32 cellular contexts compared by ENCODE assay signal in genomic region chr7:156920076-156920475, GRCh38.
"Had no signal": no experiment of that assay in that cellular context is flagged by ENCODE, and none has a peak within 500 bp of the region (broad histone marks: within the 10 kb centered on the region; RNA-seq: fewer than 3 reads in every experiment).

No MANE protein-coding gene starts in this region.

- ATAC-seq: left colon had no signal

- H3K27ac ChIP-seq: ascending aorta, brain microvascular endothelial cell, neutrophil, parathyroid adenoma, right atrium auricular region, suprapubic skin, tibial artery, VCaP had no signal

- H3K4me3 ChIP-seq: ascending aorta, right atrium auricular region, smooth muscle cell, suprapubic skin, tibial artery had no signal

- H3K79me2 ChIP-seq: parathyroid adenoma had no signal

- H3K4me3 Mint-ChIP-seq: activated CD4-positive, alpha-beta memory T cell treated with anti-CD3 and anti-CD28 coated beads, Interleukin-2, amount 10 ng/mL, durations not matched to agents 7 days and 5 days; activated CD4-positive, alpha-beta T cell treated with anti-CD3 and anti-CD28 coated beads, Interleukin-2, amount 10 ng/mL, durations not matched to agents 24 days and 14 days; activated naive CD4-positive, alpha-beta T cell treated with anti-CD3 and anti-CD28 coated beads, Interleukin-2, amount 10 ng/mL, durations not matched to agents 7 days and 5 days; activated naive CD8-positive, alpha-beta T cell treated with anti-CD3 and anti-CD28 coated beads, Interleukin-2, amount 10 ng/mL, durations not matched to agents 7 days and 5 days; immature natural killer cell; mesothelial cell of epicardium; nephron progenitor cell had no signal

- H3K9me3 ChIP-seq: ascending aorta, neutrophil, right atrium auricular region, suprapubic skin, tibial artery had no signal

- H3K27me3 ChIP-seq: ascending aorta, brain microvascular endothelial cell, right atrium auricular region had no signal

- H3K4me1 ChIP-seq: ascending aorta, parathyroid adenoma, right atrium auricular region, suprapubic skin, tibial artery had no signal

- FAIRE-seq: endothelial cell of umbilical vein, kidney, TTC549, urothelium cell line had no signal

- H2AFZ ChIP-seq: parathyroid adenoma had no signal

- H3K27ac Mint-ChIP-seq: activated CD4-positive, alpha-beta memory T cell treated with anti-CD3 and anti-CD28 coated beads, Interleukin-2, amount 10 ng/mL, durations not matched to agents 7 days and 5 days; activated CD4-positive, alpha-beta T cell treated with anti-CD3 and anti-CD28 coated beads, Interleukin-2, amount 10 ng/mL, durations not matched to agents 24 days and 14 days; activated naive CD4-positive, alpha-beta T cell treated with anti-CD3 and anti-CD28 coated beads, Interleukin-2, amount 10 ng/mL, durations not matched to agents 7 days and 5 days; activated naive CD8-positive, alpha-beta T cell treated with anti-CD3 and anti-CD28 coated beads, Interleukin-2, amount 10 ng/mL, durations not matched to agents 7 days and 5 days; mesothelial cell of epicardium; naive B cell had no signal

- H3K4me2 ChIP-seq: smooth muscle cell had no signal

- H3K9me3 Mint-ChIP-seq: immature natural killer cell had no signal

- DNase-seq: activated CD4-positive, alpha-beta memory T cell treated with anti-CD3 and anti-CD28 coated beads, Interleukin-2, amount 10 ng/mL, durations not matched to agents 7 days and 5 days; activated CD4-positive, alpha-beta T cell treated with anti-CD3 and anti-CD28 coated beads, Interleukin-2, amount 10 ng/mL, durations not matched to agents 24 days and 14 days; activated gamma-delta T cell; activated naive CD4-positive, alpha-beta T cell treated with anti-CD3 and anti-CD28 coated beads, Interleukin-2, amount 10 ng/mL, durations not matched to agents 7 days and 5 days; activated naive CD8-positive, alpha-beta T cell treated with anti-CD3 and anti-CD28 coated beads, Interleukin-2, amount 10 ng/mL, durations not matched to agents 7 days and 5 days; brain microvascular endothelial cell; caudate nucleus; foreskin fibroblast; head of caudate nucleus; hippocampal formation; immature natural killer cell; kidney; left colon; mammary epithelial cell; naive B cell; nephron progenitor cell; stimulated activated CD4-positive, alpha-beta T cell treated with anti-CD3 and anti-CD28 coated beads, Interleukin-15, amount 100 ng/mL, for 24 hours; stimulated activated CD4-positive, alpha-beta T cell treated with anti-CD3 and anti-CD28 coated beads, Interleukin-2, amount 100 ng/mL, for 24 hours; stimulated activated naive CD4-positive, alpha-beta T cell; T-helper 9 cell had no signal

- H3K36me3 ChIP-seq: ascending aorta, brain microvascular endothelial cell, neutrophil, right atrium auricular region, suprapubic skin, tibial artery had no signal

- H3K4me1 Mint-ChIP-seq: mesothelial cell of epicardium had no signal

- H3K9ac ChIP-seq: parathyroid adenoma had no signal

- H3K36me3 Mint-ChIP-seq: activated naive CD4-positive, alpha-beta T cell treated with anti-CD3 and anti-CD28 coated beads, Interleukin-2, amount 10 ng/mL, durations not matched to agents 7 days and 5 days; mesothelial cell of epicardium had no signal
